In genomic region chr6:144008501-144009245, GRCh38 we compare ENCODE assay signal across 8 cellular contexts. TPM values are rescaled to one million over a fixed set of nuclear protein-coding genes. Genes with fewer than 3 reads are reported as not detected.
DNase-seq lines count a peak whose midpoint lies in the region; ATAC-seq and TF ChIP-seq lines count a peak whose summit lies in the region.

No MANE protein-coding gene starts in this region.

- peak overlapping the region; percentile 69 for H3K4me3 Mint-ChIP-seq in Calu3 (ENCODE audit: low read depth, unreplicated experiment)
- peak overlapping the region; percentile 67 for H3K4me3 Mint-ChIP-seq in central memory CD8-positive, alpha-beta T cell

- peaks cover 8% of the 10 kb centered on the region for H3K4me1 Mint-ChIP-seq in Calu3 (ENCODE audit: low read depth, unreplicated experiment)
- peaks cover 8% of the 10 kb centered on the region for H3K4me1 Mint-ChIP-seq in central memory CD8-positive, alpha-beta T cell

- peaks cover 4% of the 10 kb centered on the region for H3K36me3 Mint-ChIP-seq in Calu3 (ENCODE audit: insufficient read depth, unreplicated experiment)
- no peaks in the 10 kb centered on the region for H3K36me3 Mint-ChIP-seq in central memory CD8-positive, alpha-beta T cell (ENCODE audit: insufficient read depth)

- H3K27me3 Mint-ChIP-seq in Calu3 (ENCODE audit: unreplicated experiment), result no peaks in the 10 kb centered on the region
- peaks cover 47% of the 10 kb centered on the region for H3K27me3 Mint-ChIP-seq in central memory CD8-positive, alpha-beta T cell

- TF ChIP-seq CTCF in Calu3 (IDR thresholded peaks at IDR 0.05; ENCODE audit: unreplicated experiment), result no peak
- no peak for TF ChIP-seq CTCF in mucosa of descending colon (IDR thresholded peaks at IDR 0.05)

- H3K36me3 ChIP-seq in mucosa of descending colon (ENCODE audit: low read depth), result no peaks in the 10 kb centered on the region

- BruUV-seq in Calu3 (replicated peaks; lab: Mats Ljungman, UMichigan), result no TSS peak

- peaks cover 5% of the 10 kb centered on the region for H3K4me1 ChIP-seq in mucosa of descending colon (ENCODE audit: low read depth)

- DNase-seq in Calu3 (no peak), mucosa of descending colon (peak in 1 of 3 donors; percentile 12), DMS114 treated with DMSO at 0.1 percent for 48 hours (lab: John Stamatoyannopoulos, UW; ENCODE audit: unreplicated experiment) (no peak), SHP77 treated with DMSO at 0.1 percent for 48 hours (lab: John Stamatoyannopoulos, UW) (no peak), NCI-H1436 (lab: John Stamatoyannopoulos, UW) (no peak), UCSD-AML1 (lab: John Stamatoyannopoulos, UW; ENCODE audit: unreplicated experiment) (no peak)
- DNase-seq in central memory CD8-positive, alpha-beta T cell (ENCODE audit: low spot score in 2 of 2), result no peak

- no peaks in the 10 kb centered on the region for H3K9me3 ChIP-seq in mucosa of descending colon

- intact Hi-C loops in Calu3 (cut with micrococcal nuclease; ENCODE audit: unreplicated experiment) (no loop called here), mucosa of descending colon (cut with DNase I, micrococcal nuclease) (no loop called here)

- H3K4me3 ChIP-seq in mucosa of descending colon, result peak overlapping the region; percentile 40

- CTCF ChIA-PET in Calu3 (lab: Charles Lee), result no interaction called here

- no peak overlapping the region for H3K27ac Mint-ChIP-seq in Calu3 (ENCODE audit: unreplicated experiment)
- H3K27ac Mint-ChIP-seq in central memory CD8-positive, alpha-beta T cell (ENCODE audit: low read depth), result no peak overlapping the region

- H3K9me3 Mint-ChIP-seq in Calu3 (ENCODE audit: low read depth, unreplicated experiment), result peaks cover 1% of the 10 kb centered on the region
- no peaks in the 10 kb centered on the region for H3K9me3 Mint-ChIP-seq in central memory CD8-positive, alpha-beta T cell

- peak; percentile 30 for ATAC-seq in HG03354 (IDR thresholded peaks at IDR 0.05; ENCODE audit: poor library complexity, severe bottlenecking, unreplicated experiment)
- no peak for ATAC-seq in central memory CD8-positive, alpha-beta T cell (replicated peaks; ENCODE audit: extremely low read depth, poor library complexity, severe bottlenecking)
- peak; percentile 43 for ATAC-seq in mucosa of descending colon

RNA-seq across cellular contexts. Expression of gene PLAGL1, which starts 0.6 kb away (rescaled TPM):
- total RNA-seq in Calu3 (2022), result 9.8 and 10.7 TPM in 2 replicates
- total RNA-seq in mucosa of descending colon, result 10 to 100 TPM; 25.4 to 49.5 (median 46.0) TPM
